8 cellular contexts compared by ENCODE assay signal in the genomic region with DNA sequence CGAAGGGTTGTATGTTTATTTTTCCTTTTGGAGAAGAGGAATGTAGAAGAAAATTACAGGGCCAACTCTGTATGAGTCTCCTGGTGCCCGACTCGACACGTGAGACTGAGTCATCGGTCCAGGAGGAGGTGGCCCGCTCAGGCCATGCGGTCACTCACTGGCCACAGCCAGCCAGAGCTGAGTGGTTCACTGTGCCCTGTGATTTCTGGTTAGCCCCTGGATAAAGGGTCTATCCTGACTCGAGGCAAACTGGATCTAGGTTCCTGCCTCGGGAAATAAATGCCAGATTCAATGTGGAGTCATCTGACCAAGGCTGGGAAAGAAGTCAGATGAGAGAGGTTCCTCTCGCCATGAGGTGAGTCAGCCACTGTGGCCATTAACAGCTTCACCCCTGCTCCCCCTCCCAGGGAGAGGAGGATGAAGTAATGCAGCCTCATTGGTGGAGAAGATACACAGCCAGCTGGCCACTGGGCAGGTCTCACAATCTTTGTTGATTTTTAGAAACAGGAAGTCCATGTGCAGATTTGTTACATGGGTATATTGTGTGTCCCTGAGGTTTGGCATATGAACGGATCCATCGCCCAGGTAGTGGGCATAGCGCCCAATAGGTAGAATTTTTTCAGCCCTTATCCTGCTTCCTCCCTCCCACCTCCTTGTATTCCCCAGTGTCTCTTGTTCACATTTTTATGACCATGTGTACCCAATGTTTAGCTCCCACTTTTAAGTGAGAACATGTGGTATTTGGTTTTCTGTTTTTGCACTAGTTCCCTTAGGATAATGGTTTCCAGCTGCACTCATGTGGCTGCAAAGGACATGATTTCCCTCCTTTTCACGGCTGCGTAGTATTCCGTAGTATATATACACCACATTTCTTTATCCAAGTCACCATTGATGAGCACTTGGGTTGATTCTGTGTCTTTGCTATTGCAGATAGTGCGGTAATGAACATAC. TPM values are rescaled to one million over a fixed set of nuclear protein-coding genes. Genes with fewer than 3 reads are reported as not detected.
DNase-seq lines count a peak whose midpoint lies in the region; ATAC-seq lines count a peak whose summit lies in the region.

No MANE protein-coding gene starts in this region.

- no peaks in the 10 kb centered on the region for H3K4me1 ChIP-seq in SJCRH30
- H3K4me1 ChIP-seq in rectal smooth muscle tissue (ENCODE audit: control insufficient read depth, insufficient read depth, low read length) = peaks cover 12% of the 10 kb centered on the region

- H3K4me3 Mint-ChIP-seq in activated T-helper 1 cell treated with anti-CD3 and anti-CD28 coated beads, Interleukin-12 subunit alpha, Interleukin-12 subunit beta, Interleukin-2, Interleukin-4 antibody, amounts not matched to agents 30 ng/mL and 10 ng/mL and 1 ng/mL, durations not matched to agents 14 hours and 24 hours and 36 hours = no peak overlapping the region

- H3K9me3 Mint-ChIP-seq in activated T-helper 1 cell treated with anti-CD3 and anti-CD28 coated beads, Interleukin-12 subunit alpha, Interleukin-12 subunit beta, Interleukin-2, Interleukin-4 antibody, amounts not matched to agents 30 ng/mL and 10 ng/mL and 1 ng/mL, durations not matched to agents 14 hours and 24 hours and 36 hours = no peaks in the 10 kb centered on the region

- H3K4me1 Mint-ChIP-seq in activated T-helper 1 cell treated with anti-CD3 and anti-CD28 coated beads, Interleukin-12 subunit alpha, Interleukin-12 subunit beta, Interleukin-2, Interleukin-4 antibody, amounts not matched to agents 30 ng/mL and 10 ng/mL and 1 ng/mL, durations not matched to agents 14 hours and 24 hours and 36 hours (ENCODE audit: low read depth) = no peaks in the 10 kb centered on the region

- no peak overlapping the region for H3K9ac ChIP-seq in rectal smooth muscle tissue (ENCODE audit: low read length)

- ATAC-seq in HG02973 (IDR thresholded peaks at IDR 0.05; ENCODE audit: unreplicated experiment) = no peak
- ATAC-seq in HG03460 (IDR thresholded peaks at IDR 0.05; ENCODE audit: unreplicated experiment) = no peak

- H3K27ac Mint-ChIP-seq in activated T-helper 1 cell treated with anti-CD3 and anti-CD28 coated beads, Interleukin-12 subunit alpha, Interleukin-12 subunit beta, Interleukin-2, Interleukin-4 antibody, amounts not matched to agents 30 ng/mL and 10 ng/mL and 1 ng/mL, durations not matched to agents 14 hours and 24 hours and 36 hours = no peak overlapping the region

- intact Hi-C loops in activated T-helper 1 cell treated with anti-CD3 and anti-CD28 coated beads, Interleukin-12 subunit alpha, Interleukin-12 subunit beta, Interleukin-2, Interleukin-4 antibody, amounts not matched to agents 30 ng/mL and 10 ng/mL and 1 ng/mL, durations not matched to agents 14 hours and 24 hours and 36 hours (cut with micrococcal nuclease) = no loop called here

- no peaks in the 10 kb centered on the region for H3K36me3 Mint-ChIP-seq in activated T-helper 1 cell treated with anti-CD3 and anti-CD28 coated beads, Interleukin-12 subunit alpha, Interleukin-12 subunit beta, Interleukin-2, Interleukin-4 antibody, amounts not matched to agents 30 ng/mL and 10 ng/mL and 1 ng/mL, durations not matched to agents 14 hours and 24 hours and 36 hours (ENCODE audit: low read depth)

- H3K27ac ChIP-seq in SJCRH30 (0 out of 2 replicates have a peak overlapping the region, but pooled peaks have one; percentile 14), rectal smooth muscle tissue (ENCODE audit: low read depth, low read length) (peak overlapping the region; percentile 81)

- H3K9me3 ChIP-seq in SJCRH30 (replicated peaks) = no peaks in the 10 kb centered on the region

- H3K27me3 ChIP-seq in SJCRH30 = no peaks in the 10 kb centered on the region
- no peaks in the 10 kb centered on the region for H3K27me3 ChIP-seq in rectal smooth muscle tissue (ENCODE audit: control insufficient read depth, insufficient read depth, low read length)

- peaks cover 10% of the 10 kb centered on the region for H3K27me3 Mint-ChIP-seq in activated T-helper 1 cell treated with anti-CD3 and anti-CD28 coated beads, Interleukin-12 subunit alpha, Interleukin-12 subunit beta, Interleukin-2, Interleukin-4 antibody, amounts not matched to agents 30 ng/mL and 10 ng/mL and 1 ng/mL, durations not matched to agents 14 hours and 24 hours and 36 hours (ENCODE audit: insufficient read depth)

- DNase-seq in EL (peak; percentile 99), SJCRH30 (peak; percentile 48 to 62), fibroblast of the conjunctiva (ENCODE audit: low read depth) (peak; percentile 91), putamen (ENCODE audit: low spot score) (no peak)
- DNase-seq in activated T-helper 1 cell treated with anti-CD3 and anti-CD28 coated beads, Interleukin-12 subunit alpha, Interleukin-12 subunit beta, Interleukin-2, Interleukin-4 antibody, amounts not matched to agents 30 ng/mL and 10 ng/mL and 1 ng/mL, durations not matched to agents 14 hours and 24 hours and 36 hours (ENCODE audit: low spot score) = no peak

- H3K36me3 ChIP-seq in SJCRH30 = peaks cover 13% of the 10 kb centered on the region
- H3K36me3 ChIP-seq in rectal smooth muscle tissue (ENCODE audit: control insufficient read depth, insufficient read depth, low read length) = peaks cover 12% of the 10 kb centered on the region

- H3K4me3 ChIP-seq in SJCRH30 (no peak overlapping the region), rectal smooth muscle tissue (ENCODE audit: low read length) (no peak overlapping the region)

RNA-seq across cellular contexts. Expression of gene USP36, which starts 21.7 kb away (rescaled TPM):
- total RNA-seq in SJCRH30 (2014; rRNA removed; shearing (Covaris generic)) = 42.8 and 48.2 TPM in 2 replicates
- total RNA-seq in activated T-helper 1 cell treated with anti-CD3 and anti-CD28 coated beads, Interleukin-12 subunit alpha, Interleukin-12 subunit beta, Interleukin-2, Interleukin-4 antibody, amounts not matched to agents 30 ng/mL and 10 ng/mL and 1 ng/mL, durations not matched to agents 14 hours and 24 hours and 36 hours = 126 and 138 TPM in 2 replicates

RNA-seq across cellular contexts. Expression of gene CEP295NL, which starts 40.7 kb away (rescaled TPM):
- total RNA-seq in SJCRH30 (2014; rRNA removed; shearing (Covaris generic)) = 1.3 TPM in 2 replicates
- not detected in 2 replicates for total RNA-seq in activated T-helper 1 cell treated with anti-CD3 and anti-CD28 coated beads, Interleukin-12 subunit alpha, Interleukin-12 subunit beta, Interleukin-2, Interleukin-4 antibody, amounts not matched to agents 30 ng/mL and 10 ng/mL and 1 ng/mL, durations not matched to agents 14 hours and 24 hours and 36 hours

Comparison
In these comparisons a context has a peak if more than half of its experiments do, and no peak if none do; other contexts are left out.
1. DNase-seq: peak in EL (single experiment), SJCRH30 (2 of 2) and fibroblast of the conjunctiva (single experiment); none in activated T-helper 1 cell treated with anti-CD3 and anti-CD28 coated beads, Interleukin-12 subunit alpha, Interleukin-12 subunit beta, Interleukin-2, Interleukin-4 antibody, amounts not matched to agents 30 ng/mL and 10 ng/mL and 1 ng/mL, durations not matched to agents 14 hours and 24 hours and 36 hours (single experiment) and putamen (single experiment).